11 cellular contexts compared by ENCODE assay signal in genomic region chrX:71764832-71765231, GRCh38. TPM values are rescaled to one million over a fixed set of nuclear protein-coding genes. Genes with fewer than 3 reads are reported as not detected.
"Had no signal": no experiment of that assay in that cellular context is flagged by ENCODE, and none has a peak within 500 bp of the region (broad histone marks: within the 10 kb centered on the region; RNA-seq: fewer than 3 reads in every experiment).

No MANE protein-coding gene starts in this region.

RNA-seq across cellular contexts. Expression of gene CXorf49B, which starts 1.7 kb away (rescaled TPM):
- total RNA-seq: OCI-LY7, PC-3, PC-9, Peyer's patch, Right ventricle myocardium inferior, Right ventricle myocardium superior, RPMI7951, SJCRH30, SJSA1, SK-MEL-5 had no signal
- polyA plus RNA-seq: SK-N-SH had no signal

RNA-seq across cellular contexts. Expression of gene CXorf49, which starts 46.7 kb away (rescaled TPM):
- total RNA-seq: OCI-LY7, PC-3, PC-9, Peyer's patch, Right ventricle myocardium inferior, Right ventricle myocardium superior, RPMI7951, SJCRH30, SJSA1, SK-MEL-5 had no signal
- polyA plus RNA-seq: SK-N-SH had no signal
